In genomic region chr14:93016275-93016845, GRCh38 we compare ENCODE assay signal across 17 cellular contexts.
"Had no signal": no experiment of that assay in that cellular context is flagged by ENCODE, and none has a peak within 500 bp of the region (broad histone marks: within the 10 kb centered on the region; RNA-seq: fewer than 3 reads in every experiment).

No MANE protein-coding gene starts in this region.

- H3K27ac ChIP-seq: cardiac muscle cell, lower lobe of right lung had no signal

- H3K27ac Mint-ChIP-seq: activated CD4-positive, alpha-beta T cell treated with anti-CD3 and anti-CD28 coated beads for 36 hours; activated naive CD4-positive, alpha-beta T cell treated with anti-CD3 and anti-CD28 coated beads, Interleukin-2, amount 50 U/mL, for 24 hours; endodermal cell; nephron; T-helper 2 cell treated with Interferon-gamma antibody and Interleukin-4, amounts not matched to agents 5 μg/mL and 100 μg/mL, for 36 hours; WTC11 had no signal

- H3K27me3 Mint-ChIP-seq: activated CD4-positive, alpha-beta T cell treated with anti-CD3 and anti-CD28 coated beads for 36 hours; activated naive CD4-positive, alpha-beta T cell treated with anti-CD3 and anti-CD28 coated beads, Interleukin-2, amount 50 U/mL, for 24 hours had no signal

- DNase-seq: activated CD4-positive, alpha-beta T cell treated with anti-CD3 and anti-CD28 coated beads for 36 hours; activated CD4-positive, alpha-beta T cell treated with anti-CD3 and anti-CD28 coated beads, Interleukin-2, amount 50 U/mL, for 48 hours; activated gamma-delta T cell; adrenal gland; endodermal cell; immature natural killer cell; left cardiac atrium; lower lobe of right lung; small intestine; stimulated activated CD4-positive, alpha-beta T cell treated with anti-CD3 and anti-CD28 coated beads, Interleukin-15, amount 100 ng/mL, for 24 hours; stimulated activated CD4-positive, alpha-beta T cell treated with anti-CD3 and anti-CD28 coated beads, Interleukin-2, amount 100 ng/mL, for 48 hours had no signal

- H3K9me3 Mint-ChIP-seq: activated naive CD4-positive, alpha-beta T cell treated with anti-CD3 and anti-CD28 coated beads, Interleukin-2, amount 50 U/mL, for 24 hours; endodermal cell; immature natural killer cell; nephron; T-helper 2 cell treated with Interferon-gamma antibody and Interleukin-4, amounts not matched to agents 5 μg/mL and 100 μg/mL, for 36 hours; WTC11 had no signal

- H3K27me3 ChIP-seq: adrenal gland, cardiac muscle cell had no signal

- H3K4me3 ChIP-seq: adrenal gland, cardiac muscle cell, lower lobe of right lung had no signal

- H3K4me3 Mint-ChIP-seq: activated CD4-positive, alpha-beta T cell treated with anti-CD3 and anti-CD28 coated beads for 36 hours; activated naive CD4-positive, alpha-beta T cell treated with anti-CD3 and anti-CD28 coated beads, Interleukin-2, amount 50 U/mL, for 24 hours; endodermal cell; immature natural killer cell; nephron; T-helper 2 cell treated with Interferon-gamma antibody and Interleukin-4, amounts not matched to agents 5 μg/mL and 100 μg/mL, for 36 hours; WTC11 had no signal

- H3K9me3 ChIP-seq: adrenal gland, lower lobe of right lung had no signal

- FAIRE-seq: frontal cortex, small intestine had no signal

- H3K36me3 ChIP-seq: adrenal gland, cardiac muscle cell had no signal

- ATAC-seq: activated CD4-positive, alpha-beta T cell treated with anti-CD3 and anti-CD28 coated beads for 36 hours; left cardiac atrium; lower lobe of right lung; WTC11 had no signal
